Comparison of ENCODE assay signal across 12 cellular contexts in genomic region chr11:9803685-9804413, GRCh38.
DNase-seq lines count a peak whose midpoint lies in the region; ATAC-seq, FAIRE-seq and TF ChIP-seq lines count a peak whose summit lies in the region.
"Had no signal": no experiment of that assay in that cellular context is flagged by ENCODE, and none has a peak within 500 bp of the region (broad histone marks: within the 10 kb centered on the region; RNA-seq: fewer than 3 reads in every experiment).

No MANE protein-coding gene starts in this region.

- no peaks in the 10 kb centered on the region for H3K79me2 ChIP-seq in H1 (ENCODE audit: control insufficient read depth in 1 of 2, insufficient read depth in 2 of 2, low read length in 2 of 2)
- H3K79me2 ChIP-seq in MM.1S (ENCODE audit: low read length): no peaks in the 10 kb centered on the region

- peak overlapping the region; percentile 10; the same call in 1 of the 2 replicates for H3K18ac ChIP-seq in H1 (ENCODE audit: extremely low read depth, low read length)
- H3K18ac ChIP-seq in mesenchymal stem cell (ENCODE audit: low read depth in 1 of 2, low read length in 2 of 2): peak overlapping the region; percentile 38 to 59

- DNase-seq in Panc1 (ENCODE audit: low read depth, low spot score) (no peak), H1 (ENCODE audit: low read depth in 1 of 2, low spot score in 2 of 2) (no peak), mesenchymal stem cell (peak; percentile 80), thoracic aorta (ENCODE audit: low spot score) (no peak), glutamatergic neuron (no peak), SKM-1 treated with dmso at 0.1 percent for 144 hours (lab: John Stamatoyannopoulos, UW; ENCODE audit: unreplicated experiment) (no peak), MM.1S (no peak)
- DNase-seq: activated gamma-delta T cell treated with Interleukin-2 at 50 U/mL for 16 hours; NCI-H1417 treated with DMSO at 0.1 percent for 48 hours; NK-92 treated with Interleukin-12 subunit alpha and Interleukin-12 subunit beta, amount 100 ng/mL, for 24 hours had no signal

- H3K36me3 ChIP-seq in Panc1 (ENCODE audit: control insufficient read depth, insufficient read depth, low read length) (peaks cover 2% of the 10 kb centered on the region; the same call in 1 of the 2 replicates), H1 (ENCODE audit: control insufficient read depth in 2 of 4, insufficient read depth in 4 of 4, low read length in 3 of 4) (peaks cover 5 to 18% (median 9%) of the 10 kb centered on the region in 4 experiments), mesenchymal stem cell (ENCODE audit: control insufficient read depth in 1 of 2, insufficient read depth in 2 of 2, low read depth in 1 of 2, low read length in 2 of 2) (peaks cover 16 to 43% of the 10 kb centered on the region in 2 experiments), thoracic aorta (peaks cover 6% of the 10 kb centered on the region), MM.1S (replicated peaks; ENCODE audit: insufficient read depth, low read length) (no peaks in the 10 kb centered on the region)

- peak overlapping the region; percentile 89 for H3K27ac ChIP-seq in Panc1 (ENCODE audit: low read length)
- no peak overlapping the region for H3K27ac ChIP-seq in H1 (ENCODE audit: low read depth, low read length)
- peak overlapping the region; percentile 80 for H3K27ac ChIP-seq in mesenchymal stem cell (ENCODE audit: low read length, poor library complexity, severe bottlenecking)
- H3K27ac ChIP-seq in thoracic aorta: peak overlapping the region; percentile 72 to 75
- H3K27ac ChIP-seq in MM.1S (ENCODE audit: low read length): no peak overlapping the region

- H3K4me1 ChIP-seq in Panc1 (ENCODE audit: control insufficient read depth, insufficient read depth, low read length): peaks cover 45% of the 10 kb centered on the region
- peaks cover 0 to 17% (median 7%) of the 10 kb centered on the region in 4 experiments; a peak in 3 of 7 replicates for H3K4me1 ChIP-seq in H1 (replicated peaks in 1 of 4; ENCODE audit: control insufficient read depth in 3 of 4, insufficient read depth in 4 of 4, low read length in 3 of 4)
- no peaks in the 10 kb centered on the region for H3K4me1 ChIP-seq in mesenchymal stem cell (ENCODE audit: control insufficient read depth, insufficient read depth, low read depth, low read length)
- peaks cover 39 to 61% of the 10 kb centered on the region in 2 donors for H3K4me1 ChIP-seq in thoracic aorta (ENCODE audit: control insufficient read depth in 1 of 2, low read depth in 2 of 2)
- no peaks in the 10 kb centered on the region for H3K4me1 ChIP-seq in MM.1S (ENCODE audit: low read length)

- POLR2A ChIA-PET in Panc1 (lab: Charles Lee) (interaction anchor here (0.5 kb wide), 1 partner anchor 386 kb away, joined by 3 read pairs; no protein-coding TSS in a partner anchor), H1 (lab: Charles Lee; ENCODE audit: partially characterized antibody) (interaction anchor here (0.9 to 3.0 kb wide), 3 partner anchors 10 to 500 kb away, joined by 3 to 8 read pairs (median 3); no protein-coding TSS in a partner anchor)

- no peaks in the 10 kb centered on the region for H3K27me3 ChIP-seq in Panc1 (ENCODE audit: control insufficient read depth, insufficient read depth, low read length)
- H3K27me3 ChIP-seq in H1 (replicated peaks in 1 of 4; ENCODE audit: control insufficient read depth in 3 of 4, extremely low read depth in 1 of 4, insufficient read depth in 3 of 4, low read length in 3 of 4): no peaks in the 10 kb centered on the region
- H3K27me3 ChIP-seq in mesenchymal stem cell (ENCODE audit: control insufficient read depth in 1 of 2, insufficient read depth in 1 of 2, low read length in 2 of 2): no peaks in the 10 kb centered on the region
- no peaks in the 10 kb centered on the region for H3K27me3 ChIP-seq in thoracic aorta (replicated peaks; ENCODE audit: insufficient read depth)
- H3K27me3 ChIP-seq in MM.1S (replicated peaks; ENCODE audit: insufficient read depth, low read length): no peaks in the 10 kb centered on the region

- intact Hi-C loops in Panc1 (cut with micrococcal nuclease; ENCODE audit: unreplicated experiment): no loop called here

- H2BK15ac ChIP-seq in H1 (ENCODE audit: low read length) (no peak overlapping the region), mesenchymal stem cell (ENCODE audit: low read depth, poor library complexity, severe bottlenecking) (no peak overlapping the region)

- no peak overlapping the region for H3K23ac ChIP-seq in H1 (ENCODE audit: insufficient read length)
- H3K23ac ChIP-seq in mesenchymal stem cell (ENCODE audit: low read length in 2 of 2): no peak overlapping the region

- H3K36me3 Mint-ChIP-seq in glutamatergic neuron (ENCODE audit: unreplicated experiment): no peaks in the 10 kb centered on the region

- H4K91ac ChIP-seq in H1 (replicated peaks; ENCODE audit: insufficient read length, low read length) (no peak overlapping the region), mesenchymal stem cell (ENCODE audit: low read length) (no peak overlapping the region)

- no peaks in the 10 kb centered on the region for H3K27me3 Mint-ChIP-seq in glutamatergic neuron (ENCODE audit: unreplicated experiment)

- H3K14ac ChIP-seq in H1 (ENCODE audit: insufficient read length): no peak overlapping the region
- no peak overlapping the region for H3K14ac ChIP-seq in mesenchymal stem cell (ENCODE audit: low read length in 2 of 2)

- H3K4me3 ChIP-seq in Panc1 (ENCODE audit: low read depth in 2 of 2, low read length in 2 of 2) (no peak overlapping the region), H1 (ENCODE audit: extremely low read depth in 1 of 4, insufficient read depth in 2 of 4, low read depth in 3 of 4, low read length in 4 of 4) (no peak overlapping the region), mesenchymal stem cell (ENCODE audit: insufficient read depth in 1 of 2, low read depth in 1 of 2, low read length in 2 of 2) (no peak overlapping the region), thoracic aorta (no peak overlapping the region), MM.1S (ENCODE audit: low read length) (no peak overlapping the region)
- H3K4me3 ChIP-seq: coronary artery had no signal

- in situ Hi-C loops in Panc1 (cut with HindIII; ENCODE audit: low pct_unique_long_range_greater_than_20kb, low sequenced_read_pairs): no loop called here

- no peaks in the 10 kb centered on the region for H3K79me1 ChIP-seq in H1 (ENCODE audit: low read depth, low read length)
- no peaks in the 10 kb centered on the region for H3K79me1 ChIP-seq in mesenchymal stem cell (replicated peaks; ENCODE audit: low read length, poor library complexity, severe bottlenecking)

- H3K27ac Mint-ChIP-seq in glutamatergic neuron (ENCODE audit: unreplicated experiment): no peak overlapping the region

- TF ChIP-seq POLR2A in H1 (IDR thresholded peaks at IDR 0.05; ENCODE audit: control extremely low read depth in 1 of 2, low read depth in 2 of 2, low read length in 2 of 2): no peak

- no peak for FAIRE-seq in H1 (lab: Jason Lieb, UNC)

- H3K23me2 ChIP-seq in H1 (ENCODE audit: low read depth, low read length): no peaks in the 10 kb centered on the region

- H4K20me1 ChIP-seq in H1 (replicated peaks in 1 of 2; ENCODE audit: control insufficient read depth in 1 of 2, insufficient read depth in 2 of 2, low read length in 2 of 2) (no peaks in the 10 kb centered on the region), MM.1S (ENCODE audit: insufficient read depth, low read length) (no peaks in the 10 kb centered on the region)

- H3K9me3 Mint-ChIP-seq in glutamatergic neuron (ENCODE audit: unreplicated experiment): no peaks in the 10 kb centered on the region

- no peak overlapping the region for H3K9ac ChIP-seq in H1 (replicated peaks in 1 of 4; ENCODE audit: extremely low read depth in 1 of 4, low read depth in 3 of 4, low read length in 3 of 4)
- peak overlapping the region; percentile 79 for H3K9ac ChIP-seq in mesenchymal stem cell (ENCODE audit: low read length)
- H3K9ac ChIP-seq in MM.1S (ENCODE audit: low read length): no peak overlapping the region

- no peak overlapping the region for H4K8ac ChIP-seq in H1 (ENCODE audit: extremely low read depth, insufficient read depth, low read length)
- H4K8ac ChIP-seq in mesenchymal stem cell (ENCODE audit: low read length): peak overlapping the region; percentile 91

- no peak overlapping the region for H4K5ac ChIP-seq in H1 (ENCODE audit: insufficient read length, low read depth, low read length)

- TF ChIP-seq CTCF in Panc1 (IDR thresholded peaks at IDR 0.05) (no peak), H1 (IDR thresholded peaks at IDR 0.05; ENCODE audit: control extremely low read depth in 1 of 3, insufficient read depth in 1 of 3, low read depth in 1 of 3, low read length in 3 of 3) (no peak), thoracic aorta (IDR thresholded peaks at IDR 0.05) (no peak), glutamatergic neuron (IDR thresholded peaks at IDR 0.05; ENCODE audit: partially characterized antibody, unreplicated experiment) (no peak), MM.1S (IDR thresholded peaks at IDR 0.05; ENCODE audit: low read length) (no peak)

- H3K4me1 Mint-ChIP-seq in glutamatergic neuron (ENCODE audit: low read depth, unreplicated experiment): peaks cover 5% of the 10 kb centered on the region

- H2BK5ac ChIP-seq in H1 (ENCODE audit: low read depth, low read length) (no peak overlapping the region), mesenchymal stem cell (ENCODE audit: low read depth, low read length, poor library complexity, severe bottlenecking) (peak overlapping the region; percentile 44)

- H3F3A ChIP-seq in MM.1S (ENCODE audit: insufficient read depth, low read length): no peaks in the 10 kb centered on the region

- no peak overlapping the region for H2BK20ac ChIP-seq in H1 (ENCODE audit: low read length)

- CTCF ChIA-PET in Panc1 (lab: Charles Lee) (interaction anchor here (0.6 kb wide), 1 partner anchor 189 kb away, joined by 3 read pairs; no protein-coding TSS in a partner anchor), H1 (lab: Charles Lee; ENCODE audit: partially characterized antibody) (interaction anchor here (1.0 to 1.2 kb wide), 2 partner anchors 12 to 56 kb away, joined by 3 to 4 read pairs; no protein-coding TSS in a partner anchor)

- no peak overlapping the region for H3K4me2 ChIP-seq in H1 (ENCODE audit: insufficient read depth in 1 of 2, low read depth in 2 of 2, low read length in 2 of 2)
- no peak overlapping the region for H3K4me2 ChIP-seq in mesenchymal stem cell (ENCODE audit: low read length, poor library complexity, severe bottlenecking)
- no peak overlapping the region for H3K4me2 ChIP-seq in MM.1S (ENCODE audit: low read depth, low read length)

- H2BK120ac ChIP-seq in H1 (replicated peaks; ENCODE audit: low read depth, low read length) (no peak overlapping the region), mesenchymal stem cell (ENCODE audit: low read depth, low read length) (peak overlapping the region; percentile 57)

- no peak overlapping the region for H3K56ac ChIP-seq in H1 (replicated peaks; ENCODE audit: insufficient read length, low read depth, low read length)

- H3K9me2 ChIP-seq in MM.1S (replicated peaks; ENCODE audit: insufficient read depth, low read length): no peaks in the 10 kb centered on the region

- H3K4me3 Mint-ChIP-seq in glutamatergic neuron (ENCODE audit: unreplicated experiment): no peak overlapping the region

- TF ChIP-seq RAD21 in H1 (IDR thresholded peaks at IDR 0.05 in 1 of 2, conservative IDR thresholded peaks at IDR 0.05 in 1 of 2; ENCODE audit: low read depth in 2 of 2, low read length in 2 of 2): no peak

- ATAC-seq in Panc1 (peak; percentile 60), thoracic aorta (ENCODE audit: insufficient number of reproducible peaks, low FRiP score, low read depth) (no peak), HG03045 (IDR thresholded peaks at IDR 0.05; ENCODE audit: unreplicated experiment) (no peak)

- H2AK5ac ChIP-seq in H1 (ENCODE audit: low read depth, low read length) (no peak overlapping the region), mesenchymal stem cell (ENCODE audit: low read length, severe bottlenecking) (peak overlapping the region; percentile 95)

- WGBS in H1 (ENCODE audit: extremely low coverage in 1 of 2, insufficient coverage in 1 of 2, insufficient read length in 1 of 2, insufficient replicate concordance in 2 of 2, low coverage in 1 of 2, low lambda C conversion rate in 2 of 2, missing lambda C conversion rate in 1 of 2), 2 experiments: 88% methylated on average over 5 of the region's 5 CpGs; no CpG with 5 or more reads in 1 of the 2 experiments
- WGBS in mesenchymal stem cell: 50% methylated on average over 4 of the region's 5 CpGs

- H3K9me3 ChIP-seq in Panc1 (ENCODE audit: control insufficient read depth, insufficient read depth, low read depth, low read length): no peaks in the 10 kb centered on the region
- no peaks in the 10 kb centered on the region for H3K9me3 ChIP-seq in H1 (ENCODE audit: insufficient read depth in 2 of 2, low read depth in 1 of 2, low read length in 1 of 2)
- H3K9me3 ChIP-seq in mesenchymal stem cell (ENCODE audit: control insufficient read depth, low read length): no peaks in the 10 kb centered on the region
- no peaks in the 10 kb centered on the region for H3K9me3 ChIP-seq in thoracic aorta
- no peaks in the 10 kb centered on the region for H3K9me3 ChIP-seq in MM.1S (replicated peaks; ENCODE audit: insufficient read depth, low read length)

- no TSS peak for BruUV-seq in Panc1 (replicated peaks; lab: Mats Ljungman, UMichigan)

- H2AFZ ChIP-seq in H1 (ENCODE audit: low read length) (no peak overlapping the region), mesenchymal stem cell (ENCODE audit: low read depth, low read length) (no peak overlapping the region), MM.1S (ENCODE audit: low read length) (no peak overlapping the region)

- no peak for TF ChIP-seq EP300 in H1 (IDR thresholded peaks at IDR 0.05; ENCODE audit: borderline replicate concordance in 1 of 2, low read depth in 2 of 2, low read length in 2 of 2)

- H3K4ac ChIP-seq in H1 (replicated peaks; ENCODE audit: insufficient read length, low read depth, low read length) (no peak overlapping the region), mesenchymal stem cell (ENCODE audit: low read depth in 1 of 2, low read length in 2 of 2) (peak overlapping the region; percentile 62 to 67)

- H2BK12ac ChIP-seq in H1 (ENCODE audit: low read depth, low read length): peak overlapping the region; percentile 42
- H2BK12ac ChIP-seq in mesenchymal stem cell (ENCODE audit: low read length in 2 of 2): peak overlapping the region in 1 of 2 experiments; percentile 73

Comparison
In these comparisons a context has a peak if more than half of its experiments do, and no peak if none do; other contexts are left out.
1. H3K27ac ChIP-seq: peak in Panc1 (single experiment), mesenchymal stem cell (single experiment) and thoracic aorta (2 of 2); none in H1 (single experiment) and MM.1S (single experiment).